In genomic region chr7:77959080-77959479, GRCh38 we compare ENCODE assay signal across 24 cellular contexts.
DNase-seq lines count a peak whose midpoint lies in the region; ATAC-seq, FAIRE-seq and TF ChIP-seq lines count a peak whose summit lies in the region.
"Had no signal": no experiment of that assay in that cellular context is flagged by ENCODE, and none has a peak within 500 bp of the region (broad histone marks: within the 10 kb centered on the region; RNA-seq: fewer than 3 reads in every experiment).

No MANE protein-coding gene starts in this region.

- no peaks in the 10 kb centered on the region for H3K27me3 ChIP-seq in CD8-positive, alpha-beta T cell (ENCODE audit: insufficient read depth, low read length)
- H3K27me3 ChIP-seq in small intestine (ENCODE audit: control insufficient read depth in 2 of 2, insufficient read depth in 2 of 2, low read length in 2 of 2) = no peaks in the 10 kb centered on the region
- no peaks in the 10 kb centered on the region for H3K27me3 ChIP-seq in dorsolateral prefrontal cortex
- H3K27me3 ChIP-seq: BE2C, BLaER1 had no signal

- no peak overlapping the region for H3K4me3 Mint-ChIP-seq in CD8-positive, alpha-beta T cell
- H3K4me3 Mint-ChIP-seq: CD14-positive monocyte; CD4-positive, alpha-beta memory T cell; CD4-positive, CD25-positive, alpha-beta regulatory T cell had no signal

- peak overlapping the region; percentile 11 for H3K27ac Mint-ChIP-seq in CD8-positive, alpha-beta T cell
- H3K27ac Mint-ChIP-seq: CD14-positive monocyte; CD4-positive, CD25-positive, alpha-beta regulatory T cell had no signal

- H3K36me3 ChIP-seq in CD8-positive, alpha-beta T cell (ENCODE audit: insufficient read depth, low read length) = no peaks in the 10 kb centered on the region
- H3K36me3 ChIP-seq in small intestine (ENCODE audit: control insufficient read depth in 2 of 2, insufficient read depth in 2 of 2, low read length in 2 of 2) = no peaks in the 10 kb centered on the region

- whole genome bisulfite sequencing in small intestine, 3 donors = 20 to 63% (median 57%) methylated on average over 2 of the region's 2 CpGs

- no peaks in the 10 kb centered on the region for H3K9me3 Mint-ChIP-seq in CD8-positive, alpha-beta T cell
- H3K9me3 Mint-ChIP-seq: CD4-positive, alpha-beta memory T cell; CD4-positive, CD25-positive, alpha-beta regulatory T cell had no signal

- DNase-seq in CD8-positive, alpha-beta T cell = no peak
- DNase-seq in GM19239 (ENCODE audit: insufficient read length, low spot score) (no peak), left colon (no peak), small intestine (peak; percentile 21), GM10248 (ENCODE audit: extremely low spot score) (no peak), dorsolateral prefrontal cortex (no peak), NOMO-1 treated with dmso at 0.1 percent for 144 hours (lab: John Stamatoyannopoulos, UW; ENCODE audit: unreplicated experiment) (no peak), SHP77 (lab: John Stamatoyannopoulos, UW) (no peak)
- DNase-seq: 8988T; BE2C; C1 segment of cervical spinal cord; Caco-2; Calu3; CD4-positive, alpha-beta memory T cell; CD4-positive, CD25-positive, alpha-beta regulatory T cell; GF-D8 had no signal

- POLR2A ChIA-PET in CD8-positive, alpha-beta T cell (lab: Charles Lee) = no interaction called here
- POLR2A ChIA-PET in GM10248 (lab: Yijun Ruan, JAX) = no interaction called here

- ATAC-seq in CD8-positive, alpha-beta T cell = no peak
- peak; percentile 88 for ATAC-seq in left colon
- ATAC-seq: GM12878 had no signal

- FAIRE-seq in GM19239 (lab: Jason Lieb, UNC) = peak; percentile 14
- FAIRE-seq in small intestine (lab: Jason Lieb, UNC) = no peak
- FAIRE-seq: A204.1, D721Med, G401.6, GM12878, GM12892, GM18507 had no signal

- H3K9me3 ChIP-seq in CD8-positive, alpha-beta T cell (ENCODE audit: low read length) = no peaks in the 10 kb centered on the region
- no peaks in the 10 kb centered on the region for H3K9me3 ChIP-seq in small intestine (ENCODE audit: control insufficient read depth, low read depth)
- H3K9me3 ChIP-seq: BE2C, BLaER1, Caco-2 had no signal

- H3K4me1 Mint-ChIP-seq in CD8-positive, alpha-beta T cell (ENCODE audit: low read depth) = no peaks in the 10 kb centered on the region
- H3K4me1 Mint-ChIP-seq: CD4-positive, CD25-positive, alpha-beta regulatory T cell had no signal

- CTCF ChIA-PET in CD8-positive, alpha-beta T cell (lab: Charles Lee) = no interaction called here
- CTCF ChIA-PET in GM10248 (lab: Yijun Ruan, JAX) = no interaction called here

- H3K36me3 Mint-ChIP-seq in CD8-positive, alpha-beta T cell = peaks cover 7% of the 10 kb centered on the region

- H3K27me3 Mint-ChIP-seq in CD8-positive, alpha-beta T cell (ENCODE audit: low read depth) = no peaks in the 10 kb centered on the region
- H3K27me3 Mint-ChIP-seq: CD4-positive, alpha-beta memory T cell; CD4-positive, CD25-positive, alpha-beta regulatory T cell had no signal

- H3K4me1 ChIP-seq in CD8-positive, alpha-beta T cell (ENCODE audit: insufficient read depth, low read length) = no peaks in the 10 kb centered on the region
- no peaks in the 10 kb centered on the region for H3K4me1 ChIP-seq in small intestine (ENCODE audit: control insufficient read depth in 2 of 2, insufficient read depth in 1 of 2, low read depth in 1 of 2, low read length in 1 of 2)
- H3K4me1 ChIP-seq: BLaER1, Caco-2 had no signal

- intact Hi-C loops in CD8-positive, alpha-beta T cell (cut with DNase I, micrococcal nuclease) = no loop called here
- intact Hi-C loops in left colon (cut with DNase I, micrococcal nuclease) = no loop called here
- intact Hi-C loops in dorsolateral prefrontal cortex (cut with DNase I) = no loop called here

- no peak overlapping the region for H3K27ac ChIP-seq in CD8-positive, alpha-beta T cell (ENCODE audit: low read depth, low read length)
- no peak overlapping the region for H3K27ac ChIP-seq in small intestine (ENCODE audit: low read depth in 1 of 2, low read length in 1 of 2)
- no peak overlapping the region for H3K27ac ChIP-seq in dorsolateral prefrontal cortex
- H3K27ac ChIP-seq: BLaER1 had no signal

- no peak for TF ChIP-seq CTCF in CD8-positive, alpha-beta T cell (IDR thresholded peaks at IDR 0.05)
- TF ChIP-seq CTCF in GM10248 (IDR thresholded peaks at IDR 0.05; ENCODE audit: control extremely low read depth, extremely low read depth, low read depth, missing control alignments) (no peak), dorsolateral prefrontal cortex (IDR thresholded peaks at IDR 0.05 in 54 of 56, conservative IDR thresholded peaks at IDR 0.05 in 2 of 56; ENCODE audit: low read depth in 1 of 56, partially characterized antibody in 56 of 56) (no peak)

- no peak overlapping the region for H3K4me3 ChIP-seq in CD8-positive, alpha-beta T cell (ENCODE audit: low read depth, low read length)
- H3K4me3 ChIP-seq in small intestine (ENCODE audit: low read depth in 1 of 2, low read length in 2 of 2) (no peak overlapping the region), dorsolateral prefrontal cortex (no peak overlapping the region)
- H3K4me3 ChIP-seq: BLaER1, GM12878 had no signal
